In the genomic region with DNA sequence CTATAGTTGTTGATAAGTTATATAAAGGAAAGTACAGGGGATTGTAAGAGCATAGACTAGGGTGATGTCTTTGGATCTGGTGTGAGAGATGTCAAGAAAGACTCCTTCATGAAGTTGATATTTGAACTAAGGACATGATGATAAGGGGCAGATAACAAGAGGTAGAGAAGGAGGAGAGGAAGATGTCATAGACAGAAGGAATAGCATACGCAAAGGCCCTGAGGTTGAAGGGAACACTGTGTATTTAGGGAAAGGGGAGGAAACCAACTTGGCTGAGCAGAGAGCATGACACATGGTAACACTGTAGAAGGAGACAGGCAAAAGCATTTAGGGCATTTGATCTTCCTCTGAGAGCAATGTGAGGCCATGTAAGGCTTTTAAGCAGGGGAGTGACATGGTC, we compare ENCODE assay signal across 29 cellular contexts.
"Had no signal": no experiment of that assay in that cellular context is flagged by ENCODE, and none has a peak within 500 bp of the region (broad histone marks: within the 10 kb centered on the region; RNA-seq: fewer than 3 reads in every experiment).

No MANE protein-coding gene starts in this region.

- H3K9me3 Mint-ChIP-seq: natural killer cell; nephron; neural progenitor cell; stimulated activated effector memory CD8-positive, alpha-beta T cell treated with anti-CD3 and anti-CD28 coated beads, Interleukin-12 subunit alpha, Interleukin-12 subunit beta, amount 100 ng/mL, for 72 hours; stimulated activated naive CD8-positive, alpha-beta T cell treated with anti-CD3 and anti-CD28 coated beads, Interleukin-15, Interleukin-2, amounts not matched to agents 100 ng/mL and 50 ng/mL, for 24 hours had no signal

- H3K36me3 Mint-ChIP-seq: naive thymus-derived CD4-positive, alpha-beta T cell; natural killer cell; neural progenitor cell; stimulated activated naive B cell treated with anti-CD40 and anti-IgM and Interleukin-4, amounts not matched to agents 10 μg/mL and 1 μg/mL and 100 μg/mL, for 72 hours had no signal

- H3K27me3 ChIP-seq: neural progenitor cell, ovary, right lobe of liver, sigmoid colon, spleen, stomach, thyroid gland, tibial nerve, upper lobe of right lung, uterus had no signal

- H3K27ac ChIP-seq: neural progenitor cell, ovary, parathyroid adenoma, psoas muscle, right lobe of liver, sigmoid colon, spleen, stomach, thoracic aorta, thyroid gland, tibial nerve, upper lobe of right lung, uterus had no signal

- H3K4me1 ChIP-seq: parathyroid adenoma, psoas muscle, right lobe of liver, sigmoid colon, spleen, thyroid gland, tibial nerve, upper lobe of right lung, uterus had no signal

- H3K4me1 Mint-ChIP-seq: naive thymus-derived CD4-positive, alpha-beta T cell; nephron; neural progenitor cell; stimulated activated naive B cell treated with anti-CD40 and anti-IgM and Interleukin-4, amounts not matched to agents 10 μg/mL and 1 μg/mL and 100 μg/mL, for 72 hours had no signal

- DNase-seq: naive thymus-derived CD4-positive, alpha-beta T cell; natural killer cell; occipital lobe; ovary; posterior cingulate gyrus; psoas muscle; right cardiac atrium; right lobe of liver; sigmoid colon; small intestine; spleen; stimulated activated CD4-positive, alpha-beta T cell treated with anti-CD3 and anti-CD28 coated beads, Interleukin-12 subunit alpha, Interleukin-12 subunit beta, amount 100 ng/mL, for 4 hours; stimulated activated CD4-positive, alpha-beta T cell treated with anti-CD3 and anti-CD28 coated beads, Interleukin-1b, Interleukin-23, amount 100 ng/mL, for 48 hours; stimulated activated CD4-positive, alpha-beta T cell treated with anti-CD3 and anti-CD28 coated beads, Interleukin-4, amount 100 ng/mL, for 24 hours; stimulated activated naive B cell treated with anti-CD40 and anti-IgM and Interleukin-4, amounts not matched to agents 10 μg/mL and 1 μg/mL and 100 μg/mL, for 72 hours; stimulated activated naive CD4-positive, alpha-beta T cell treated with Interleukin-2 at 50 U/mL for 16 hours; stomach; thyroid gland; upper lobe of right lung; uterus had no signal

- H3K9ac ChIP-seq: neural progenitor cell, parathyroid adenoma had no signal

- H3K4me2 ChIP-seq: neural progenitor cell had no signal

- H3K36me3 ChIP-seq: neural progenitor cell, ovary, sigmoid colon, spleen, stomach, thoracic aorta, thyroid gland, tibial nerve, upper lobe of right lung, uterus had no signal

- H3K27me3 Mint-ChIP-seq: progenitor cell of endocrine pancreas; stimulated activated naive CD8-positive, alpha-beta T cell treated with anti-CD3 and anti-CD28 coated beads, Interleukin-15, Interleukin-2, amounts not matched to agents 100 ng/mL and 50 ng/mL, for 24 hours had no signal

- H3K4me3 ChIP-seq: neural progenitor cell, ovary, psoas muscle, right lobe of liver, sigmoid colon, spleen, stomach, thoracic aorta, thyroid gland, tibial nerve, upper lobe of right lung, uterus had no signal

- H3K9me3 ChIP-seq: ovary, psoas muscle, right lobe of liver, sigmoid colon, spleen, stomach, thoracic aorta, thyroid gland, tibial nerve, upper lobe of right lung, uterus had no signal

- H3K79me2 ChIP-seq: parathyroid adenoma had no signal

- ATAC-seq: naive thymus-derived CD4-positive, alpha-beta T cell; natural killer cell; psoas muscle; right cardiac atrium; right lobe of liver; stimulated activated effector memory CD8-positive, alpha-beta T cell treated with anti-CD3 and anti-CD28 coated beads, Interleukin-12 subunit alpha, Interleukin-12 subunit beta, amount 100 ng/mL, for 72 hours; stimulated activated naive B cell treated with anti-CD40 and anti-IgM and Interleukin-4, amounts not matched to agents 10 μg/mL and 1 μg/mL and 100 μg/mL, for 72 hours; upper lobe of right lung had no signal

- H2AFZ ChIP-seq: neural progenitor cell, parathyroid adenoma had no signal

- H3K27ac Mint-ChIP-seq: naive thymus-derived CD4-positive, alpha-beta T cell; natural killer cell; nephron; neural progenitor cell; progenitor cell of endocrine pancreas; stimulated activated effector memory CD8-positive, alpha-beta T cell treated with anti-CD3 and anti-CD28 coated beads, Interleukin-12 subunit alpha, Interleukin-12 subunit beta, amount 100 ng/mL, for 72 hours; stimulated activated naive B cell treated with anti-CD40 and anti-IgM and Interleukin-4, amounts not matched to agents 10 μg/mL and 1 μg/mL and 100 μg/mL, for 72 hours; stimulated activated naive CD8-positive, alpha-beta T cell treated with anti-CD3 and anti-CD28 coated beads, Interleukin-15, Interleukin-2, amounts not matched to agents 100 ng/mL and 50 ng/mL, for 24 hours; type B pancreatic cell had no signal

- H3K4me3 Mint-ChIP-seq: naive thymus-derived CD4-positive, alpha-beta T cell; natural killer cell; nephron; neural progenitor cell; stimulated activated effector memory CD8-positive, alpha-beta T cell treated with anti-CD3 and anti-CD28 coated beads, Interleukin-12 subunit alpha, Interleukin-12 subunit beta, amount 100 ng/mL, for 72 hours; stimulated activated naive B cell treated with anti-CD40 and anti-IgM and Interleukin-4, amounts not matched to agents 10 μg/mL and 1 μg/mL and 100 μg/mL, for 72 hours; stimulated activated naive CD8-positive, alpha-beta T cell treated with anti-CD3 and anti-CD28 coated beads, Interleukin-15, Interleukin-2, amounts not matched to agents 100 ng/mL and 50 ng/mL, for 24 hours; type B pancreatic cell had no signal
